ENCODE assay signal across 8 cellular contexts in the genomic region with DNA sequence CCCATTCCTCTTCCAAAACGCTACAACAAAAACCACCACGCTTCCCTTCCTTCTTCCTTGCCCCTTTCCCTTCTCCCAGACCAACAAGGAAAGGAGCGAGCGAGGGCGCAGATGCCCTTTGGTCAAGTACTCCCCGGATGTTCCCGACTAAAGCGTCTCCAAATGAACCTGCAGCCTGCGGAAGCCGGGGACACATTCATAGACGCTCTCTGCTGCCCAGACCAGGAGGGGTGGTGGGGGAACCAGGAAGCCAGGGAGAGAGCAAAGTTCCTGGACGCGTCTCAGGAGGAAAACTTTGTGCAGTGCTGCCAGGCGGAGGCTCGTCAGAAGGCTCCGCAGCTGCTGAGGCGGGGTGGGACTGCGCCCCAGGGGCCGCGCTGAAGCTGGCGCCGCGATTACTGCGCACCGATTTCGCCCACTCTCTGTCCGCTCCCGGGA. TPM values are rescaled to one million over a fixed set of nuclear protein-coding genes. Genes with fewer than 3 reads are reported as not detected.
DNase-seq lines count a peak whose midpoint lies in the region; ATAC-seq and TF ChIP-seq lines count a peak whose summit lies in the region.

No MANE protein-coding gene starts in this region.

- peaks cover 5 to 7% of the 10 kb centered on the region in 2 donors for H3K27me3 Mint-ChIP-seq in CD4-positive, alpha-beta memory T cell

- H3K27me3 ChIP-seq in KMS-11 (ENCODE audit: insufficient read depth, low read depth): no peaks in the 10 kb centered on the region
- H3K27me3 ChIP-seq in left lung: peaks cover 5 to 55% of the 10 kb centered on the region in 2 donors
- H3K27me3 ChIP-seq in thoracic aorta (replicated peaks; ENCODE audit: insufficient read depth): no peaks in the 10 kb centered on the region
- H3K27me3 ChIP-seq in CD4-positive, alpha-beta memory T cell (ENCODE audit: insufficient read depth, low read length): no peaks in the 10 kb centered on the region

- H3K27ac ChIP-seq in KMS-11 (no peak overlapping the region), caudate nucleus (ENCODE audit: low read depth, low read length) (peak overlapping the region; percentile 44), left lung (peak overlapping the region in 1 of 2 donors; percentile 78), thoracic aorta (peak overlapping the region; percentile 91 to 93)
- H3K27ac ChIP-seq in CD4-positive, alpha-beta memory T cell (ENCODE audit: low read depth, low read length): no peak overlapping the region

- H3K4me1 Mint-ChIP-seq in CD4-positive, alpha-beta memory T cell: peaks cover 0 to 2% (median 1%) of the 10 kb centered on the region in 4 donors

- peaks cover 0 to 16% (median 5%) of the 10 kb centered on the region in 8 donors for H3K9me3 Mint-ChIP-seq in CD4-positive, alpha-beta memory T cell

- H3K9ac ChIP-seq in KMS-11: no peak overlapping the region

- H3K36me3 Mint-ChIP-seq in CD4-positive, alpha-beta memory T cell: no peaks in the 10 kb centered on the region

- CTCF ChIA-PET in CD4-positive, alpha-beta memory T cell (lab: Charles Lee; ENCODE audit: partially characterized antibody): no interaction called here

- peak overlapping the region; percentile 59 for H3K4me2 ChIP-seq in KMS-11

- no peak overlapping the region for H3K27ac Mint-ChIP-seq in CD4-positive, alpha-beta memory T cell

- H3K4me1 ChIP-seq in KMS-11 (ENCODE audit: low read depth, poor library complexity, severe bottlenecking): no peaks in the 10 kb centered on the region
- H3K4me1 ChIP-seq in left lung: peaks cover 0 to 20% of the 10 kb centered on the region in 2 donors
- peaks cover 4 to 5% of the 10 kb centered on the region in 2 donors for H3K4me1 ChIP-seq in thoracic aorta (ENCODE audit: control insufficient read depth in 1 of 2, low read depth in 2 of 2)
- no peaks in the 10 kb centered on the region for H3K4me1 ChIP-seq in CD4-positive, alpha-beta memory T cell (ENCODE audit: insufficient read depth, low read length)

- no peaks in the 10 kb centered on the region for H4K20me1 ChIP-seq in KMS-11 (ENCODE audit: insufficient read depth)

- H3K79me2 ChIP-seq in KMS-11 (ENCODE audit: insufficient read depth, low read depth): no peaks in the 10 kb centered on the region

- intact Hi-C loops in left lung (cut with DNase I): loop anchor here in 1 of 2 donors (10.0 kb wide), 1 partner anchor 141 kb away; no protein-coding TSS in a partner anchor
- intact Hi-C loops in CD4-positive, alpha-beta memory T cell (cut with micrococcal nuclease): no loop called here

- H3K9me3 ChIP-seq in left lung (no peaks in the 10 kb centered on the region), thoracic aorta (no peaks in the 10 kb centered on the region)
- peaks cover 0 to 3% of the 10 kb centered on the region in 2 donors for H3K9me3 ChIP-seq in CD4-positive, alpha-beta memory T cell (ENCODE audit: control insufficient read depth in 1 of 2, low read length in 2 of 2)

- ATAC-seq in GM21786 (IDR thresholded peaks at IDR 0.05; ENCODE audit: unreplicated experiment): peak; percentile 31
- peak; percentile 62 for ATAC-seq in left lung
- ATAC-seq in thoracic aorta (ENCODE audit: insufficient number of reproducible peaks, low FRiP score, low read depth): peak; percentile 17

- peak overlapping the region; percentile 96 for H2AFZ ChIP-seq in KMS-11 (ENCODE audit: low read depth)

- no peak overlapping the region for H3K4me3 Mint-ChIP-seq in CD4-positive, alpha-beta memory T cell

- DNase-seq in Daoy (ENCODE audit: low read depth) (peak; percentile 59), caudate nucleus (lab: John Stamatoyannopoulos, UW) (peak in 30 of 61 donors; percentile 1 to 62 (median 33)), left lung (peak; percentile 33 to 43), thoracic aorta (ENCODE audit: low spot score) (no peak)
- DNase-seq in CD4-positive, alpha-beta memory T cell: no peak
- DNase-seq in stimulated activated CD4-positive, alpha-beta T cell treated with anti-CD3 and anti-CD28 coated beads, Interleukin-12 subunit alpha, Interleukin-12 subunit beta, amount 100 ng/mL, for 4 hours: no peak

- H3K36me3 ChIP-seq in KMS-11 (ENCODE audit: insufficient read depth) (no peaks in the 10 kb centered on the region), left lung (no peaks in the 10 kb centered on the region), thoracic aorta (no peaks in the 10 kb centered on the region)
- no peaks in the 10 kb centered on the region for H3K36me3 ChIP-seq in CD4-positive, alpha-beta memory T cell (ENCODE audit: insufficient read depth, low read length)

- POLR2A ChIA-PET in CD4-positive, alpha-beta memory T cell (lab: Charles Lee; ENCODE audit: partially characterized antibody): no interaction called here

- H3K4me3 ChIP-seq in KMS-11 (IDR thresholded peaks at IDR 0.05; ENCODE audit: insufficient read depth, low read depth, low read length) (no peak overlapping the region), left lung (peak overlapping the region; percentile 34 to 40), thoracic aorta (peak overlapping the region; percentile 89)
- no peak overlapping the region for H3K4me3 ChIP-seq in CD4-positive, alpha-beta memory T cell (ENCODE audit: low read length in 2 of 2)

- TF ChIP-seq CTCF in KMS-11 (conservative IDR thresholded peaks at IDR 0.05; ENCODE audit: low read depth, low read length) (no peak), left lung (IDR thresholded peaks at IDR 0.05) (no peak), thoracic aorta (IDR thresholded peaks at IDR 0.05) (no peak)

RNA-seq across cellular contexts. Expression of a gene that starts 0.8 kb away (rescaled TPM):
- 0.95 and 1.8 TPM in 2 replicates for total RNA-seq in Daoy (2014; rRNA removed; shearing (Covaris generic))
- total RNA-seq in left lung (1 to 10 TPM; 5.5 to 9.1 TPM), thoracic aorta (10 to 100 TPM; 18.5 to 22.8 TPM)
- not detected for total RNA-seq in CD4-positive, alpha-beta memory T cell
- polyA plus RNA-seq in CD4-positive, alpha-beta memory T cell: not detected

Comparison
In these comparisons a context has a peak if more than half of its experiments do, and no peak if none do; other contexts are left out.
1. DNase-seq: peak in Daoy (single experiment) and left lung (2 of 2); none in thoracic aorta (single experiment), CD4-positive, alpha-beta memory T cell (0 of 5) and stimulated activated CD4-positive, alpha-beta T cell treated with anti-CD3 and anti-CD28 coated beads, Interleukin-12 subunit alpha, Interleukin-12 subunit beta, amount 100 ng/mL, for 4 hours (single experiment).
2. H3K27ac ChIP-seq: peak in caudate nucleus (single experiment) and thoracic aorta (2 of 2); none in KMS-11 (single experiment) and CD4-positive, alpha-beta memory T cell (single experiment).
3. H3K4me3 ChIP-seq: peak in left lung (2 of 2) and thoracic aorta (single experiment); none in KMS-11 (single experiment) and CD4-positive, alpha-beta memory T cell (0 of 2).
4. Peak in every context shown above with its lines, with median percentiles within 50 percentile points of each other: ATAC-seq.